16 cellular contexts compared by ENCODE assay signal in the genomic region with DNA sequence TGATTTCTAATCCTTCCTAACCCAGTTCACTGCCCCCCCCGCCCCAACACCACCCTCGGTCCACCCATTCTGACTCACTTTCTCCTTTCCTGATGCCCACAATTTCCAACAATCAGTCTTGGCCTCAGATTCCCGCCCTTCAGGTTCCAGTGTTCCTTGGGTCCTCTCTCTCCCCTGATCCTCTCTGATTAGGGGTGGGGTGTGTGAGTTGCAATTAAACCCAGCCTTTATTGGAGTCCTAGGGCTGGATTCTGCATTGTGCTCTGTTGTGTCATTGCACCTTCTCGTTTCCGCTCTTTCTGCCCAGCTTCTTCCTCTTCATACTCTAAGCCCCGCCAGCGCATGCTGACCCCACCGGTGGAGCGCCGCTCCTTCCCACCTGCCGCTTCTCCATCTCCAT. TPM values are rescaled to one million over a fixed set of nuclear protein-coding genes. Genes with fewer than 3 reads are reported as not detected.
"Had no signal": no experiment of that assay in that cellular context is flagged by ENCODE, and none has a peak within 500 bp of the region (broad histone marks: within the 10 kb centered on the region; RNA-seq: fewer than 3 reads in every experiment).

No MANE protein-coding gene starts in this region.

RNA-seq across cellular contexts. Expression of a gene that starts 0.5 kb away (rescaled TPM):
- total RNA-seq: body of pancreas had no signal

RNA-seq across cellular contexts. Expression of a gene that starts 38.6 kb away (rescaled TPM):
- total RNA-seq: body of pancreas, chondrocyte had no signal
- polyA plus RNA-seq: hepatocyte had no signal

RNA-seq across cellular contexts. Expression of a gene that starts 47.7 kb away (rescaled TPM):
- total RNA-seq: activated CD4-positive, alpha-beta memory T cell treated with anti-CD3 and anti-CD28 coated beads for 36 hours; activated CD4-positive, alpha-beta T cell treated with anti-CD3 and anti-CD28 coated beads for 36 hours; activated CD4-positive, alpha-beta T cell treated with anti-CD3 and anti-CD28 coated beads, Interleukin-2, amount 10 ng/mL, durations not matched to agents 24 days and 14 days; activated T-cell treated with anti-CD3 and anti-CD28 coated beads, Interleukin-2, amount 50 U/mL, for 4 hours; activated T-helper 17 cell treated with anti-CD3 and anti-CD28 coated beads, Interleukin-2, amount 50 U/mL, for 72 hours; adrenal gland; aorta; chondrocyte; dermis blood vessel endothelial cell; fibroblast of lung; fibroblast of villous mesenchyme; gastroesophageal sphincter; glomerular endothelial cell; heart right ventricle had no signal
- polyA plus RNA-seq: adrenal gland, aorta, fibroblast of lung had no signal
